24 cellular contexts compared by ENCODE assay signal in genomic region chr2:162106146-162106551, GRCh38. TPM values are rescaled to one million over a fixed set of nuclear protein-coding genes. Genes with fewer than 3 reads are reported as not detected.
DNase-seq lines count a peak whose midpoint lies in the region; ATAC-seq and TF ChIP-seq lines count a peak whose summit lies in the region.
"Had no signal": no experiment of that assay in that cellular context is flagged by ENCODE, and none has a peak within 500 bp of the region (broad histone marks: within the 10 kb centered on the region; RNA-seq: fewer than 3 reads in every experiment).

No MANE protein-coding gene starts in this region.

- no peak overlapping the region for H3K4me2 ChIP-seq in mammary epithelial cell (ENCODE audit: insufficient read depth, low read depth, low read length)

- 46% methylated on average over 3 of the region's 3 CpGs for WGBS in mammary epithelial cell (ENCODE audit: low coverage, missing lambda C conversion rate)
- WGBS in right cardiac atrium, result 60% methylated on average over 3 of the region's 3 CpGs

- peaks cover 4% of the 10 kb centered on the region for H3K4me1 ChIP-seq in mammary epithelial cell (ENCODE audit: insufficient read depth, low read length)
- H3K4me1 ChIP-seq in right cardiac atrium (ENCODE audit: control insufficient read depth, insufficient read depth, low read length), result no peaks in the 10 kb centered on the region
- H3K4me1 ChIP-seq: gastroesophageal sphincter, SJSA1 had no signal

- H4K20me1 ChIP-seq in mammary epithelial cell (ENCODE audit: insufficient read depth, low read length), result no peaks in the 10 kb centered on the region

- ATAC-seq in right cardiac atrium (peak in 1 of 2 donors; percentile 31), GM18870 (IDR thresholded peaks at IDR 0.05; ENCODE audit: unreplicated experiment) (no peak), HG03571 (IDR thresholded peaks at IDR 0.05; ENCODE audit: unreplicated experiment) (no peak)
- ATAC-seq: activated CD4-positive, CD25-positive, alpha-beta regulatory T cell treated with anti-CD3 and anti-CD28 coated beads, Interleukin-2, amount 50 U/mL, for 24 hours; activated naive CD4-positive, alpha-beta T cell treated with anti-CD3 and anti-CD28 coated beads, Interleukin-2, amount 50 U/mL, for 72 hours; gastroesophageal sphincter; stimulated activated memory B cell treated with anti-CD40 and anti-IgM and Interleukin-4, amounts not matched to agents 10 μg/mL and 1 μg/mL and 100 μg/mL, for 72 hours had no signal

- H3K27ac ChIP-seq in mammary epithelial cell (ENCODE audit: insufficient read depth, low read depth, low read length) (no peak overlapping the region), right cardiac atrium (ENCODE audit: low read length) (peak overlapping the region; percentile 38), RWPE1 (no peak overlapping the region)
- H3K27ac ChIP-seq: brain microvascular endothelial cell, gastroesophageal sphincter, SJSA1 had no signal

- no peak for TF ChIP-seq CTCF in AG04449 (IDR thresholded peaks at IDR 0.05; ENCODE audit: insufficient read depth, low read length, missing control alignments)
- TF ChIP-seq CTCF in mammary epithelial cell (conservative IDR thresholded peaks at IDR 0.05 in 1 of 2, IDR thresholded peaks at IDR 0.05 in 1 of 2; ENCODE audit: extremely low read depth in 1 of 2, insufficient read depth in 1 of 2, low read depth in 1 of 2, low read length in 2 of 2), result no peak
- TF ChIP-seq CTCF in RWPE1 (conservative IDR thresholded peaks at IDR 0.05; ENCODE audit: low read depth), result no peak

- H3K4me3 ChIP-seq in AG04449 (ENCODE audit: low read depth, low read length) (no peak overlapping the region), mammary epithelial cell (replicated peaks in 1 of 3; ENCODE audit: insufficient read depth in 1 of 3, low read depth in 2 of 3, low read length in 3 of 3) (no peak overlapping the region), right cardiac atrium (ENCODE audit: low read length) (no peak overlapping the region)
- H3K4me3 ChIP-seq: gastroesophageal sphincter, SJSA1 had no signal

- CTCF ChIA-PET in AG04449 (lab: Yijun Ruan, JAX), result no interaction called here
- CTCF ChIA-PET in mammary epithelial cell (lab: Charles Lee; ENCODE audit: low non-redundant PET), result no interaction called here
- CTCF ChIA-PET in RWPE1 (lab: Yijun Ruan, JAX), result interaction anchor here (0.6 kb wide), 2 partner anchors 19 to 45 kb away, joined by 3 to 5 read pairs; no protein-coding TSS in a partner anchor

- H3K79me2 ChIP-seq in mammary epithelial cell (ENCODE audit: insufficient read depth, low read length), result no peaks in the 10 kb centered on the region

- no peaks in the 10 kb centered on the region for H3K27me3 ChIP-seq in mammary epithelial cell (ENCODE audit: insufficient read depth, low read length)
- no peaks in the 10 kb centered on the region for H3K27me3 ChIP-seq in right cardiac atrium (ENCODE audit: control insufficient read depth, insufficient read depth)
- H3K27me3 ChIP-seq: brain microvascular endothelial cell, gastroesophageal sphincter, SJSA1 had no signal

- intact Hi-C loops in mammary epithelial cell (cut with micrococcal nuclease) (no loop called here), right cardiac atrium (cut with DNase I) (no loop called here)

- in situ Hi-C loops in mammary epithelial cell (cut with MboI; ENCODE audit: low sequenced_read_pairs in 2 of 2), result no loop called here

- no peak overlapping the region for H3K9ac ChIP-seq in mammary epithelial cell (ENCODE audit: insufficient read depth, low read length)

- POLR2A ChIA-PET in AG04449 (lab: Yijun Ruan, JAX), result no interaction called here
- POLR2A ChIA-PET in RWPE1 (lab: Yijun Ruan, JAX; ENCODE audit: low non-redundant PET), result no interaction called here

- no peaks in the 10 kb centered on the region for H3K36me3 ChIP-seq in mammary epithelial cell (ENCODE audit: insufficient read depth, low read length)
- H3K36me3 ChIP-seq: brain microvascular endothelial cell, gastroesophageal sphincter, SJSA1 had no signal

- H3K9me3 ChIP-seq in mammary epithelial cell (replicated peaks; ENCODE audit: insufficient read depth, low read length), result no peaks in the 10 kb centered on the region
- H3K9me3 ChIP-seq in right cardiac atrium (ENCODE audit: control insufficient read depth, low read length), result no peaks in the 10 kb centered on the region
- H3K9me3 ChIP-seq: gastroesophageal sphincter, SJSA1 had no signal

- DNase-seq in AG04449 (ENCODE audit: low read depth, low spot score), result peak; percentile 4
- peak; percentile 76 for DNase-seq in GM04504 (ENCODE audit: low read depth)
- DNase-seq in mammary epithelial cell, result peak; percentile 48
- DNase-seq in right cardiac atrium, result no peak
- DNase-seq in RWPE1 (ENCODE audit: low spot score), result no peak
- DNase-seq in UCSD-AML1 (lab: John Stamatoyannopoulos, UW; ENCODE audit: unreplicated experiment), result no peak
- DNase-seq: brain microvascular endothelial cell; CD4-positive, alpha-beta memory T cell; DND-41; GOT3; Kasumi-1; NCI-H1105 treated with DMSO at 0.1 percent for 48 hours; NCI-H69; retina had no signal

- BruUV-seq in mammary epithelial cell (replicated peaks; lab: Mats Ljungman, UMichigan), result no TSS peak

- dilution Hi-C loops in mammary epithelial cell (cut with HindIII; ENCODE audit: low sequenced_read_pairs), result no loop called here

- H2AFZ ChIP-seq in mammary epithelial cell (ENCODE audit: low read depth, low read length), result no peak overlapping the region

RNA-seq across cellular contexts. Expression of gene DPP4, which starts 32.1 kb away (rescaled TPM):
- total RNA-seq in mammary epithelial cell (1 to 10 TPM in 1 of 2 donors, under 1 TPM in 1; 0.61 to 7.8 TPM), right cardiac atrium (under 1 TPM; 0.54 to 0.77 (median 0.59) TPM)
- polyA plus RNA-seq in mammary epithelial cell (0.24 TPM), right cardiac atrium (0.52 TPM)
- not detected for polyA minus RNA-seq in mammary epithelial cell
- total RNA-seq: OCI-LY7, SJSA1 had no signal

RNA-seq across cellular contexts. Expression of gene GCG, which starts 45.9 kb away (rescaled TPM):
- not detected for total RNA-seq in mammary epithelial cell
- polyA plus RNA-seq in mammary epithelial cell, result not detected
- polyA minus RNA-seq in mammary epithelial cell, result not detected
- not detected for total RNA-seq in right cardiac atrium
- polyA plus RNA-seq in right cardiac atrium, result not detected
- total RNA-seq: activated CD8-positive, alpha-beta memory T cell treated with anti-CD3 and anti-CD28 coated beads for 36 hours; activated naive CD4-positive, alpha-beta T cell treated with anti-CD3 and anti-CD28 coated beads, Interleukin-2, amount 50 U/mL, for 72 hours; CD4-positive, alpha-beta memory T cell; gastroesophageal sphincter; lower leg skin; OCI-LY7; SJSA1 had no signal
- polyA plus RNA-seq: CD4-positive, alpha-beta memory T cell had no signal

Comparison
In these comparisons a context has a peak if more than half of its experiments do, and no peak if none do; other contexts are left out.
1. DNase-seq: peak in AG04449 (single experiment), GM04504 (single experiment) and mammary epithelial cell (single experiment); none in right cardiac atrium (0 of 3), RWPE1 (single experiment) and UCSD-AML1 (single experiment).